ENCODE assay signal across 2 cellular contexts in the genomic region with DNA sequence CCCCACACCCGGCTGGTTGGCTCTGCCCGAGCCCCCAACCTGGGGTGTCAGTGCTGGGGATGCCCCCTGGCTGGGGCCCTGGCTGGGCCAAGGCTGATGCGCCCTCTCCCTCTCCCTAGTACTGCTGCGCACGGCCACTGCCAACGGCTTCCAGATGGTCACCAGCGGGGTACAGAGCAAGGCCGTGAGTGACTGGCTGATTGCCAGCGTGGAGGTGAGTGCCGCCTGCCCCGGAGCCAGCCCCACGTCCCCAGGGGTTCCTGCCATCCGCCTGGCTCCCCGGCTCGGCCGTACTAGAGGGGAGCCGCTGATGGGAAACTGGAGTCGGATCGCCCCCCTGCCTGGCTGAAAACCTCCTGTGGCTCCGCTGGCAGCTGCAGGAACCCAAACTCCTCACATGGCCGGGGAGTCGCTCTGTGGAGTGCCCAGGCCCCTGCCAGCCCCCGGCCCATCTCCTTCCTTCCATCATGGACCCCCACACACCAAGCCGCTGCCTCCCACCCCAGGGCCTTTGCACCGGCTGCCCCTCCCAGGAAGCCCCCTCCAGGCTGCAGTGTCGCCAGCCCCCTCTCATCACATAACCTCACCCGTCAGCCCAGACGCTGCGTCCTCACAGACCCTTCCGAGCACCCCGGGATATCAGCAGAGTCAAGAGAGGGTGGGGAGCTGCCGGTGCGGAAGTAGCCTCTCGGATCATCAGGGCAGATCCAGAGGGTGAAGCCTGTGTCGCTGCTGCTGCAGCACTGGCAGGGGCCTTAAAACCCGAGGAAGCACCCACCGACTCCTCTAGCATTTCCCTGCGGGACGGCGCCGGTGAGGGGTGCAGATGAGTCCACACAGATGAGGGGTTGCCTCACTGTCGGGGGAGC.
TF ChIP-seq lines count a peak whose summit lies in the region.

No MANE protein-coding gene starts in this region.

TF ChIP-seq in SK-N-SH, 30 proteins besides CTCF, POLR2A, EP300 and RAD21 (continued from another document):
- TF ChIP-seq, protein P1, sequence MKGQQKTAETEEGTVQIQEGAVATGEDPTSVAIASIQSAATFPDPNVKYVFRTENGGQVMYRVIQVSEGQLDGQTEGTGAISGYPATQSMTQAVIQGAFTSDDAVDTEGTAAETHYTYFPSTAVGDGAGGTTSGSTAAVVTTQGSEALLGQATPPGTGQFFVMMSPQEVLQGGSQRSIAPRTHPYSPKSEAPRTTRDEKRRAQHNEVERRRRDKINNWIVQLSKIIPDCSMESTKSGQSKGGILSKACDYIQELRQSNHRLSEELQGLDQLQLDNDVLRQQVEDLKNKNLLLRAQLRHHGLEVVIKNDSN (IDR thresholded peaks at IDR 0.05; ENCODE audit: borderline replicate concordance, low read depth): no peak
- TF ChIP-seq, protein P2, sequence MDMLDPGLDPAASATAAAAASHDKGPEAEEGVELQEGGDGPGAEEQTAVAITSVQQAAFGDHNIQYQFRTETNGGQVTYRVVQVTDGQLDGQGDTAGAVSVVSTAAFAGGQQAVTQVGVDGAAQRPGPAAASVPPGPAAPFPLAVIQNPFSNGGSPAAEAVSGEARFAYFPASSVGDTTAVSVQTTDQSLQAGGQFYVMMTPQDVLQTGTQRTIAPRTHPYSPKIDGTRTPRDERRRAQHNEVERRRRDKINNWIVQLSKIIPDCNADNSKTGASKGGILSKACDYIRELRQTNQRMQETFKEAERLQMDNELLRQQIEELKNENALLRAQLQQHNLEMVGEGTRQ (IDR thresholded peaks at IDR 0.05; ENCODE audit: borderline replicate concordance, low read depth, low read length): no peak
- no peak for TF ChIP-seq TEAD4 (IDR thresholded peaks at IDR 0.05; ENCODE audit: borderline replicate concordance, insufficient read depth)
- no peak for TF ChIP-seq JUND (IDR thresholded peaks at IDR 0.05)
- no peak for TF ChIP-seq GATA2 (CRISPR knock-in tag; IDR thresholded peaks at IDR 0.05)
- TF ChIP-seq RCOR1 (IDR thresholded peaks at IDR 0.05; ENCODE audit: low read length): no peak
- no peak for TF ChIP-seq POLR2AphosphoS5 (IDR thresholded peaks at IDR 0.05; ENCODE audit: low read depth, low read length)
- no peak for TF ChIP-seq EZH2phosphoT487 (IDR thresholded peaks at IDR 0.05; ENCODE audit: borderline replicate concordance, low read depth)

TF ChIP-seq in SK-N-SH treated with all-trans-retinoic acid at 6 μM for 48 hours, 23 proteins besides CTCF, POLR2A, EP300 and RAD21 (continued from another document):
- no peak for TF ChIP-seq ZNF70 (CRISPR knock-in tag; IDR thresholded peaks at IDR 0.05)
- no peak for TF ChIP-seq ZC3H10 (CRISPR knock-in tag; IDR thresholded peaks at IDR 0.05)
- TF ChIP-seq SNAI2 (CRISPR knock-in tag; IDR thresholded peaks at IDR 0.05): no peak
- no peak for TF ChIP-seq ZFP3 (CRISPR knock-in tag; IDR thresholded peaks at IDR 0.05)
- no peak for TF ChIP-seq ZFP30 (CRISPR knock-in tag; IDR thresholded peaks at IDR 0.05)
- no peak for TF ChIP-seq ESRRG (CRISPR knock-in tag; IDR thresholded peaks at IDR 0.05)
- TF ChIP-seq TOX (CRISPR knock-in tag; IDR thresholded peaks at IDR 0.05; ENCODE audit: borderline replicate concordance): no peak
